ENCODE assay signal across 3 cellular contexts in the genomic region with DNA sequence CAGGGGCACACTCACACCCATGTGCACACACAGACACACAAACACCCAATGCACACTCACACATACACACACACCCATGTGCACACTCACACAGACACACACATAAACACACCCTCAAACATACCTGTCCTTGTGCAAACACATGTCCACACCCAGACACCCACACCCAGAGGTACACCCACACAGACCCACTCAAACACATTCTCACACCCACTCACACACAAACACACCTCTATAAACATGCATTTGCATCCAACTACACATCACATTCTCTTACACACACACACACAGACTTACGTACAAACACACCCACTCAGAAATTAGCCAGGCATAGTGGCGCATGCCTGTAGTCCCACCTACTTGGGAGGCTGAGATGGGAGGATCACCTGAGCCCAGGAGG.
TF ChIP-seq lines count a peak whose summit lies in the region.

No MANE protein-coding gene starts in this region.

TF ChIP-seq in HEK293, 187 proteins besides CTCF, POLR2A, EP300 and RAD21 (continues in another document):
- TF ChIP-seq ZNF157 (tag by site-specific recombination; IDR thresholded peaks at IDR 0.05), result 0 out of 2 replicates have a peak, but pooled peaks have one; percentile 22
- no peak for TF ChIP-seq ZBTB44 (tag by site-specific recombination; IDR thresholded peaks at IDR 0.05)
- TF ChIP-seq ZNF776 (tag by site-specific recombination; IDR thresholded peaks at IDR 0.05; ENCODE audit: borderline replicate concordance), result no peak
- TF ChIP-seq, protein P1, sequence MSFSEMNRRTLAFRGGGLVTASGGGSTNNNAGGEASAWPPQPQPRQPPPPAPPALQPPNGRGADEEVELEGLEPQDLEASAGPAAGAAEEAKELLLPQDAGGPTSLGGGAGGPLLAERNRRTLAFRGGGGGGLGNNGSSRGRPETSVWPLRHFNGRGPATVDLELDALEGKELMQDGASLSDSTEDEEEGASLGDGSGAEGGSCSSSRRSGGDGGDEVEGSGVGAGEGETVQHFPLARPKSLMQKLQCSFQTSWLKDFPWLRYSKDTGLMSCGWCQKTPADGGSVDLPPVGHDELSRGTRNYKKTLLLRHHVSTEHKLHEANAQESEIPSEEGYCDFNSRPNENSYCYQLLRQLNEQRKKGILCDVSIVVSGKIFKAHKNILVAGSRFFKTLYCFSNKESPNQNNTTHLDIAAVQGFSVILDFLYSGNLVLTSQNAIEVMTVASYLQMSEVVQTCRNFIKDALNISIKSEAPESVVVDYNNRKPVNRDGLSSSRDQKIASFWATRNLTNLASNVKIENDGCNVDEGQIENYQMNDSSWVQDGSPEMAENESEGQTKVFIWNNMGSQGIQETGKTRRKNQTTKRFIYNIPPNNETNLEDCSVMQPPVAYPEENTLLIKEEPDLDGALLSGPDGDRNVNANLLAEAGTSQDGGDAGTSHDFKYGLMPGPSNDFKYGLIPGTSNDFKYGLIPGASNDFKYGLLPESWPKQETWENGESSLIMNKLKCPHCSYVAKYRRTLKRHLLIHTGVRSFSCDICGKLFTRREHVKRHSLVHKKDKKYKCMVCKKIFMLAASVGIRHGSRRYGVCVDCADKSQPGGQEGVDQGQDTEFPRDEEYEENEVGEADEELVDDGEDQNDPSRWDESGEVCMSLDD (tag by site-specific recombination; IDR thresholded peaks at IDR 0.05), result no peak
- TF ChIP-seq ZNF837 (tag by site-specific recombination; IDR thresholded peaks at IDR 0.05), result no peak
- peak; percentile 99 for TF ChIP-seq EGR2 (tag by site-specific recombination; IDR thresholded peaks at IDR 0.05; ENCODE audit: low read depth)
- TF ChIP-seq ZNF175 (tag by site-specific recombination; IDR thresholded peaks at IDR 0.05), result no peak
- peak; percentile 99 for TF ChIP-seq ZFHX2 (tag by site-specific recombination; conservative IDR thresholded peaks at IDR 0.05)
- TF ChIP-seq ZNF239 (tag by site-specific recombination; IDR thresholded peaks at IDR 0.05), result no peak
- TF ChIP-seq, protein P2, sequence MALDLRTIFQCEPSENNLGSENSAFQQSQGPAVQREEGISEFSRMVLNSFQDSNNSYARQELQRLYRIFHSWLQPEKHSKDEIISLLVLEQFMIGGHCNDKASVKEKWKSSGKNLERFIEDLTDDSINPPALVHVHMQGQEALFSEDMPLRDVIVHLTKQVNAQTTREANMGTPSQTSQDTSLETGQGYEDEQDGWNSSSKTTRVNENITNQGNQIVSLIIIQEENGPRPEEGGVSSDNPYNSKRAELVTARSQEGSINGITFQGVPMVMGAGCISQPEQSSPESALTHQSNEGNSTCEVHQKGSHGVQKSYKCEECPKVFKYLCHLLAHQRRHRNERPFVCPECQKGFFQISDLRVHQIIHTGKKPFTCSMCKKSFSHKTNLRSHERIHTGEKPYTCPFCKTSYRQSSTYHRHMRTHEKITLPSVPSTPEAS (tag by site-specific recombination; IDR thresholded peaks at IDR 0.05), result peak; percentile 83; the same call in 1 of the 2 replicates

TF ChIP-seq in K562, 482 proteins besides CTCF, POLR2A, EP300 and RAD21:
- TF ChIP-seq TRIM28 (IDR thresholded peaks at IDR 0.05) (no peak), EGR1 (conservative IDR thresholded peaks at IDR 0.05) (peak; percentile 53), TRIM24 (IDR thresholded peaks at IDR 0.05) (no peak), MCM7 (IDR thresholded peaks at IDR 0.05) (no peak), SMARCC2 (IDR thresholded peaks at IDR 0.05; ENCODE audit: low read depth) (no peak)
- TF ChIP-seq, protein P3, sequence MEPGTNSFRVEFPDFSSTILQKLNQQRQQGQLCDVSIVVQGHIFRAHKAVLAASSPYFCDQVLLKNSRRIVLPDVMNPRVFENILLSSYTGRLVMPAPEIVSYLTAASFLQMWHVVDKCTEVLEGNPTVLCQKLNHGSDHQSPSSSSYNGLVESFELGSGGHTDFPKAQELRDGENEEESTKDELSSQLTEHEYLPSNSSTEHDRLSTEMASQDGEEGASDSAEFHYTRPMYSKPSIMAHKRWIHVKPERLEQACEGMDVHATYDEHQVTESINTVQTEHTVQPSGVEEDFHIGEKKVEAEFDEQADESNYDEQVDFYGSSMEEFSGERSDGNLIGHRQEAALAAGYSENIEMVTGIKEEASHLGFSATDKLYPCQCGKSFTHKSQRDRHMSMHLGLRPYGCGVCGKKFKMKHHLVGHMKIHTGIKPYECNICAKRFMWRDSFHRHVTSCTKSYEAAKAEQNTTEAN (CRISPR knock-in tag; IDR thresholded peaks at IDR 0.05), result 0 out of 2 replicates have a peak, but pooled peaks have one; percentile 40
TF ChIP-seq in K562: peak in this region for 2.

TF ChIP-seq in H1, 55 proteins besides CTCF, POLR2A, EP300 and RAD21:
- no peak for TF ChIP-seq TBP (IDR thresholded peaks at IDR 0.05; ENCODE audit: low read depth, low read length)
- TF ChIP-seq EGR1 (IDR thresholded peaks at IDR 0.05; ENCODE audit: borderline replicate concordance, low read depth, low read length), result no peak
- no peak for TF ChIP-seq KDM4A (IDR thresholded peaks at IDR 0.05; ENCODE audit: low read depth, low read length, severe bottlenecking)
- TF ChIP-seq TCF12 (IDR thresholded peaks at IDR 0.05; ENCODE audit: low read depth, low read length), result no peak
- TF ChIP-seq CHD1 (IDR thresholded peaks at IDR 0.05; ENCODE audit: low read depth, low read length), result no peak
- TF ChIP-seq BRCA1 (IDR thresholded peaks at IDR 0.05; ENCODE audit: low read depth, low read length), result no peak
- no peak for TF ChIP-seq CREB1 (IDR thresholded peaks at IDR 0.05)
- no peak for TF ChIP-seq SIX5 (IDR thresholded peaks at IDR 0.05; ENCODE audit: low read depth, low read length)
- no peak for TF ChIP-seq USF2 (IDR thresholded peaks at IDR 0.05; ENCODE audit: low read length)
- TF ChIP-seq SIRT6 (IDR thresholded peaks at IDR 0.05; ENCODE audit: low read length), result no peak
- TF ChIP-seq YY1 (IDR thresholded peaks at IDR 0.05; ENCODE audit: low read depth, low read length), result no peak
- no peak for TF ChIP-seq RBBP5 (IDR thresholded peaks at IDR 0.05; ENCODE audit: borderline replicate concordance, low read depth, low read length)
- TF ChIP-seq CTBP2 (IDR thresholded peaks at IDR 0.05; ENCODE audit: borderline replicate concordance, insufficient read depth, insufficient read length, low read length), result no peak
- TF ChIP-seq SIN3A (conservative IDR thresholded peaks at IDR 0.05 in 1 of 2, IDR thresholded peaks at IDR 0.05 in 1 of 2; ENCODE audit: low read depth in 1 of 2, low read length in 2 of 2), result no peak
- TF ChIP-seq POLR2AphosphoS5 (IDR thresholded peaks at IDR 0.05; ENCODE audit: low read depth, low read length), result no peak
- TF ChIP-seq, protein P4, sequence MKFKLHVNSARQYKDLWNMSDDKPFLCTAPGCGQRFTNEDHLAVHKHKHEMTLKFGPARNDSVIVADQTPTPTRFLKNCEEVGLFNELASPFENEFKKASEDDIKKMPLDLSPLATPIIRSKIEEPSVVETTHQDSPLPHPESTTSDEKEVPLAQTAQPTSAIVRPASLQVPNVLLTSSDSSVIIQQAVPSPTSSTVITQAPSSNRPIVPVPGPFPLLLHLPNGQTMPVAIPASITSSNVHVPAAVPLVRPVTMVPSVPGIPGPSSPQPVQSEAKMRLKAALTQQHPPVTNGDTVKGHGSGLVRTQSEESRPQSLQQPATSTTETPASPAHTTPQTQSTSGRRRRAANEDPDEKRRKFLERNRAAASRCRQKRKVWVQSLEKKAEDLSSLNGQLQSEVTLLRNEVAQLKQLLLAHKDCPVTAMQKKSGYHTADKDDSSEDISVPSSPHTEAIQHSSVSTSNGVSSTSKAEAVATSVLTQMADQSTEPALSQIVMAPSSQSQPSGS (IDR thresholded peaks at IDR 0.05; ENCODE audit: low read length), result no peak
- no peak for TF ChIP-seq SRF (IDR thresholded peaks at IDR 0.05; ENCODE audit: low read depth, low read length)
- TF ChIP-seq SUZ12 (IDR thresholded peaks at IDR 0.05; ENCODE audit: low read length), result no peak
- no peak for TF ChIP-seq GABPA (IDR thresholded peaks at IDR 0.05; ENCODE audit: borderline replicate concordance, insufficient read depth, low read length)
